Comparison of ENCODE assay signal across 22 cellular contexts in the genomic region with DNA sequence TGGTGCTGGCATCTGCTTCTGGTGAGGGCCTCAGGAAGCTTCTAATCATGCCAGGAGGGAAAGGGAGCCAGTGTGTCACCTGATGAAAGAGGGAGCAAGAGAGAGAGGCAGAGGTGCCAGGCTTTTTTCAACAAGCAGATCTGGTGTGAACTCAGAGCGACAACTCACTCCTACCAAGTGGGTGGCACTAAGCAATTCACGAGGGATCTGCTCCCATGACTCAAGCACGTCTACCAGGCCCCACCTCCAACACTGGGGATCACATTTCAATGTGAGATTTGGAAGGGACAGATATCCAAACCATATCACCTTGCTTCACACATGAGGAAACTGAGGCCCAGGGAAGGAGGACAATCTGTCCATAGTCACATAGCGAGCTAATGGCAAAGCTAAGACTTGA. TPM values are rescaled to one million over a fixed set of nuclear protein-coding genes. Genes with fewer than 3 reads are reported as not detected.
"Had no signal": no experiment of that assay in that cellular context is flagged by ENCODE, and none has a peak within 500 bp of the region (broad histone marks: within the 10 kb centered on the region; RNA-seq: fewer than 3 reads in every experiment).

No MANE protein-coding gene starts in this region.

- H3K4me1 Mint-ChIP-seq: immature natural killer cell; naive thymus-derived CD4-positive, alpha-beta T cell had no signal

- H3K36me3 Mint-ChIP-seq: immature natural killer cell; naive thymus-derived CD4-positive, alpha-beta T cell had no signal

- H3K9me3 Mint-ChIP-seq: dendritic cell treated with granulocyte-macrophage colony-stimulating factor and Interleukin-4, amounts not matched to agents 40 ng/mL and 50 ng/mL, for 4 days; effector memory CD8-positive, alpha-beta T cell; immature natural killer cell had no signal

- H3K9me3 ChIP-seq: left lung, pancreas had no signal

- H3K4me1 ChIP-seq: left lung, pancreas had no signal

- H3K27ac ChIP-seq: left lung, pancreas had no signal

- H3K27me3 ChIP-seq: left lung had no signal

- H3K4me3 Mint-ChIP-seq: dendritic cell treated with granulocyte-macrophage colony-stimulating factor and Interleukin-4, amounts not matched to agents 40 ng/mL and 50 ng/mL, for 4 days; effector memory CD8-positive, alpha-beta T cell; immature natural killer cell; naive thymus-derived CD4-positive, alpha-beta T cell had no signal

- H3K36me3 ChIP-seq: left lung, pancreas had no signal

- H3K4me3 ChIP-seq: left lung, lung, pancreas had no signal

- H3K27ac Mint-ChIP-seq: dendritic cell treated with granulocyte-macrophage colony-stimulating factor and Interleukin-4, amounts not matched to agents 40 ng/mL and 50 ng/mL, for 4 days; effector memory CD8-positive, alpha-beta T cell; immature natural killer cell; progenitor cell of endocrine pancreas had no signal

- ATAC-seq: effector memory CD8-positive, alpha-beta T cell; left lung; naive thymus-derived CD4-positive, alpha-beta T cell; pancreas; sciatic nerve had no signal

- H3K27me3 Mint-ChIP-seq: dendritic cell treated with granulocyte-macrophage colony-stimulating factor and Interleukin-4, amounts not matched to agents 40 ng/mL and 50 ng/mL, for 4 days; progenitor cell of endocrine pancreas had no signal

- DNase-seq: cerebellar nuclear complex; effector memory CD8-positive, alpha-beta T cell; immature natural killer cell; left lung; mesendoderm; naive thymus-derived CD4-positive, alpha-beta T cell; pancreas; small intestine; stimulated activated CD4-positive, alpha-beta T cell treated with anti-CD3 and anti-CD28 coated beads, Interleukin-12 subunit alpha, Interleukin-12 subunit beta, amount 100 ng/mL, for 4 hours; stimulated activated naive CD4-positive, alpha-beta T cell treated with Interleukin-2 at 50 U/mL for 16 hours; trophoblast cell had no signal

RNA-seq across cellular contexts. Expression of gene FABP1, which starts 19.1 kb away (rescaled TPM):
- total RNA-seq: epithelial cell of proximal tubule; frontal cortex; left lung; mononuclear cell; naive thymus-derived CD4-positive, alpha-beta T cell; renal cortical epithelial cell; sciatic nerve; urinary bladder had no signal
- polyA plus RNA-seq: immature natural killer cell; keratinocyte; naive thymus-derived CD4-positive, alpha-beta T cell; neural cell had no signal

RNA-seq across cellular contexts. Expression of gene SMYD1, which starts 41.2 kb away (rescaled TPM):
- total RNA-seq: epithelial cell of proximal tubule; frontal cortex; naive thymus-derived CD4-positive, alpha-beta T cell; progenitor cell of endocrine pancreas; renal cortical epithelial cell had no signal
- polyA plus RNA-seq: immature natural killer cell, keratinocyte, lung, neural cell, pancreas had no signal
